ENCODE assay signal across 8 cellular contexts in genomic region chr1:12616709-12617373, GRCh38. TPM values are rescaled to one million over a fixed set of nuclear protein-coding genes. Genes with fewer than 3 reads are reported as not detected.
DNase-seq lines count a peak whose midpoint lies in the region; ATAC-seq and TF ChIP-seq lines count a peak whose summit lies in the region.

No MANE protein-coding gene starts in this region.

- H3K79me2 ChIP-seq in smooth muscle cell (ENCODE audit: low read depth), result no peaks in the 10 kb centered on the region

- H2AFZ ChIP-seq in smooth muscle cell (ENCODE audit: low read depth), result peak overlapping the region; percentile 33

- peaks cover 4% of the 10 kb centered on the region for H3F3A ChIP-seq in smooth muscle cell (ENCODE audit: low read depth)

- peak overlapping the region; percentile 97 for H3K9ac ChIP-seq in adipocyte (ENCODE audit: low read length)
- H3K9ac ChIP-seq in smooth muscle cell (ENCODE audit: low read depth), result no peak overlapping the region

- H3K4me3 Mint-ChIP-seq in CD4-positive, alpha-beta T cell, result peak overlapping the region; percentile 99

- H3K27ac Mint-ChIP-seq in CD4-positive, alpha-beta T cell, result peak overlapping the region; percentile 88

- no peaks in the 10 kb centered on the region for H3K27me3 ChIP-seq in CD4-positive, alpha-beta T cell (ENCODE audit: control insufficient read depth, insufficient read depth, low read length)
- H3K27me3 ChIP-seq in adipocyte (replicated peaks; ENCODE audit: control insufficient read depth, insufficient read depth, low read length) (no peaks in the 10 kb centered on the region), smooth muscle cell (ENCODE audit: low read depth) (peaks cover 19% of the 10 kb centered on the region)

- H3K4me3 ChIP-seq in adipocyte (ENCODE audit: low read length) (peak overlapping the region; percentile 93), iPS-11a (ENCODE audit: low read depth, low read length) (peak overlapping the region; percentile 79), smooth muscle cell (peak overlapping the region; percentile 87)

- peak in 4 of 10 experiments; percentile 9 to 45 (median 16) for DNase-seq in CD4-positive, alpha-beta T cell
- peak; percentile 11 for DNase-seq in NCI-H1105 treated with DMSO at 0.1 percent for 48 hours (lab: John Stamatoyannopoulos, UW)
- DNase-seq in adipocyte (ENCODE audit: low read depth), result no peak
- no peak for DNase-seq in smooth muscle cell (lab: John Stamatoyannopoulos, UW; ENCODE audit: unreplicated experiment)
- no peak for DNase-seq in DMS114 treated with DMSO at 0.1 percent for 48 hours (lab: John Stamatoyannopoulos, UW; ENCODE audit: unreplicated experiment)

- CTCF ChIA-PET in CD4-positive, alpha-beta T cell (lab: Charles Lee), result interaction anchor here (3.8 to 7.0 kb wide), 2 partner anchors 16 to 106 kb away, joined by 26 to 78 read pairs; no protein-coding TSS in a partner anchor

- H3K9me3 ChIP-seq in CD4-positive, alpha-beta T cell (ENCODE audit: control insufficient read depth, low read length), result no peaks in the 10 kb centered on the region
- no peaks in the 10 kb centered on the region for H3K9me3 ChIP-seq in adipocyte (ENCODE audit: control insufficient read depth, low read length)
- H3K9me3 ChIP-seq in smooth muscle cell (replicated peaks; ENCODE audit: low read depth), result no peaks in the 10 kb centered on the region

- no peaks in the 10 kb centered on the region for H4K20me1 ChIP-seq in smooth muscle cell (ENCODE audit: low read depth)

- H3K36me3 ChIP-seq in adipocyte (ENCODE audit: control insufficient read depth, insufficient read depth, low read length, severe bottlenecking) (peaks cover 13% of the 10 kb centered on the region), smooth muscle cell (ENCODE audit: low read depth) (no peaks in the 10 kb centered on the region)

- H3K36me3 Mint-ChIP-seq in CD4-positive, alpha-beta T cell (ENCODE audit: low read depth), result peaks cover 52% of the 10 kb centered on the region

- no peak for ATAC-seq in CD4-positive, alpha-beta T cell (ENCODE audit: poor library complexity)
- ATAC-seq in GM21528 (IDR thresholded peaks at IDR 0.05; ENCODE audit: low FRiP score, unreplicated experiment), result no peak
- ATAC-seq in HG02759 (IDR thresholded peaks at IDR 0.05; ENCODE audit: unreplicated experiment), result no peak

- peaks cover 72% of the 10 kb centered on the region for H3K4me1 Mint-ChIP-seq in CD4-positive, alpha-beta T cell (ENCODE audit: low read depth)

- no peaks in the 10 kb centered on the region for H3K9me3 Mint-ChIP-seq in CD4-positive, alpha-beta T cell

- POLR2A ChIA-PET in CD4-positive, alpha-beta T cell (lab: Charles Lee), result interaction anchor here (0.7 to 6.4 kb wide), 14 partner anchors 11 to 466 kb away, joined by 3 to 161 read pairs (median 4); no protein-coding TSS in a partner anchor

- WGBS in smooth muscle cell (ENCODE audit: low lambda C conversion rate), result under 1% methylated on average over 31 of the region's 53 CpGs

- no peaks in the 10 kb centered on the region for H3K27me3 Mint-ChIP-seq in CD4-positive, alpha-beta T cell

- H3K4me1 ChIP-seq in adipocyte (ENCODE audit: control insufficient read depth, insufficient read depth, low read length), result peaks cover 40% of the 10 kb centered on the region
- H3K4me1 ChIP-seq in smooth muscle cell (ENCODE audit: low read depth), result peaks cover 35% of the 10 kb centered on the region

- TF ChIP-seq CTCF in CD4-positive, alpha-beta T cell (IDR thresholded peaks at IDR 0.05), result no peak
- TF ChIP-seq CTCF in smooth muscle cell (IDR thresholded peaks at IDR 0.05; ENCODE audit: borderline replicate concordance, insufficient read depth, poor library complexity, severe bottlenecking), result no peak

- intact Hi-C loops in CD4-positive, alpha-beta T cell (cut with DNase I, micrococcal nuclease), result loop anchor here (5.0 to 10.0 kb wide), 5 partner anchors 105 to 500 kb away; no protein-coding TSS in a partner anchor

- H3K4me2 ChIP-seq in smooth muscle cell, result peak overlapping the region; percentile 99

- peak overlapping the region; percentile 84 for H3K27ac ChIP-seq in CD4-positive, alpha-beta T cell (ENCODE audit: low read depth, low read length)
- H3K27ac ChIP-seq in smooth muscle cell (ENCODE audit: low read depth), result no peak overlapping the region

RNA-seq across cellular contexts. Expression of gene DHRS3, which starts 1.2 kb away (rescaled TPM):
- total RNA-seq in CD4-positive, alpha-beta T cell, result 100 to 1,000 TPM; 102 to 108 TPM
- 2.7 and 9.5 TPM in 2 replicates for total RNA-seq in smooth muscle cell
- 0.89 and 2.8 TPM in 2 replicates for polyA plus RNA-seq in smooth muscle cell

RNA-seq across cellular contexts. Expression of gene AADACL4, which starts 27.0 kb away (rescaled TPM):
- total RNA-seq in CD4-positive, alpha-beta T cell, result not detected
- total RNA-seq in smooth muscle cell, result not detected in 2 replicates
- polyA plus RNA-seq in smooth muscle cell, result not detected in 2 replicates
